In genomic region chr11:118198370-118198769, GRCh38 we compare ENCODE assay signal across 7 cellular contexts. TPM values are rescaled to one million over a fixed set of nuclear protein-coding genes. Genes with fewer than 3 reads are reported as not detected.
DNase-seq lines count a peak whose midpoint lies in the region; ATAC-seq and TF ChIP-seq lines count a peak whose summit lies in the region.

No MANE protein-coding gene starts in this region.

- H3K36me3 ChIP-seq in body of pancreas (replicated peaks in 1 of 2; ENCODE audit: insufficient read depth in 1 of 2, low read depth in 2 of 2) = no peaks in the 10 kb centered on the region

- intact Hi-C loops in body of pancreas (cut with DNase I) = no loop called here

- peaks cover 0 to 6% (median 2%) of the 10 kb centered on the region in 3 donors for H3K27me3 Mint-ChIP-seq in immature natural killer cell (ENCODE audit: low read depth in 3 of 3)

- ATAC-seq in body of pancreas (peak; percentile 32), HG03469 (IDR thresholded peaks at IDR 0.05; ENCODE audit: unreplicated experiment) (no peak)

- H3K27me3 ChIP-seq in body of pancreas = no peaks in the 10 kb centered on the region

- no peak for TF ChIP-seq POLR2A in body of pancreas (IDR thresholded peaks at IDR 0.05)

- peak overlapping the region; percentile 52 to 73 (median 59) for H3K4me3 Mint-ChIP-seq in immature natural killer cell

- H3K9me3 Mint-ChIP-seq in immature natural killer cell = no peaks in the 10 kb centered on the region

- WGBS in body of pancreas, 2 donors = 0% methylated on average over 8 to 9 of the region's 9 CpGs

- H3K4me3 ChIP-seq in GM12875 (ENCODE audit: low read depth, low read length) = no peak overlapping the region
- H3K4me3 ChIP-seq in body of pancreas = no peak overlapping the region

- TF ChIP-seq CTCF in GM12875 (IDR thresholded peaks at IDR 0.05; ENCODE audit: borderline replicate concordance, insufficient read depth, low read depth, low read length) (peak; percentile 93), VCaP (conservative IDR thresholded peaks at IDR 0.05) (peak; percentile 96), body of pancreas (IDR thresholded peaks at IDR 0.05) (peak; percentile 67 to 92 (median 86))

- no peaks in the 10 kb centered on the region for H3K36me3 Mint-ChIP-seq in immature natural killer cell

- peaks cover 10 to 11% of the 10 kb centered on the region in 2 donors for H3K4me1 Mint-ChIP-seq in immature natural killer cell

- H3K27ac ChIP-seq in VCaP (peak overlapping the region; percentile 97; the same call in 1 of the 2 replicates), body of pancreas (no peak overlapping the region)

- no peaks in the 10 kb centered on the region for H3K9me3 ChIP-seq in body of pancreas

- H3K27ac Mint-ChIP-seq in immature natural killer cell = peak overlapping the region in 3 of 6 donors; percentile 16 to 67 (median 53)

- DNase-seq in NCI-H146 treated with DMSO at 0.1 percent for 48 hours (lab: John Stamatoyannopoulos, UW; ENCODE audit: unreplicated experiment) = peak; percentile 20
- DNase-seq in body of pancreas = peak; percentile 83 to 89 (median 84)
- peak; percentile 77 to 84 (median 78) for DNase-seq in immature natural killer cell
- DNase-seq in stimulated activated CD4-positive, alpha-beta T cell treated with anti-CD3 and anti-CD28 coated beads, Interleukin-15, amount 100 ng/mL, for 1 hour (ENCODE audit: low read depth in 1 of 2, low spot score in 1 of 2) = peak; percentile 66 to 80

- peaks cover 51% of the 10 kb centered on the region for H3K4me1 ChIP-seq in body of pancreas

RNA-seq across cellular contexts. Expression of gene SCN2B, which starts 21.9 kb away (rescaled TPM):
- total RNA-seq in body of pancreas = under 1 TPM in 1 of 2 donors, not detected in 1; under 0.01 TPM
- polyA plus RNA-seq in immature natural killer cell = not detected

RNA-seq across cellular contexts. Expression of gene JAML, which starts 26.4 kb away (rescaled TPM):
- 1 to 10 TPM in 1 of 2 donors, under 1 TPM in 1; 0.99 to 4.9 TPM for total RNA-seq in body of pancreas
- 10 to 100 TPM; 16.8 to 37.7 (median 26.3) TPM for polyA plus RNA-seq in immature natural killer cell

RNA-seq across cellular contexts. Expression of gene SCN4B, which starts 45.7 kb away (rescaled TPM):
- 1 to 10 TPM in 1 of 2 donors, under 1 TPM in 1; 0.33 to 1.6 TPM for total RNA-seq in body of pancreas
- not detected for polyA plus RNA-seq in immature natural killer cell

RNA-seq across cellular contexts. Expression of gene MPZL3, which starts 53.8 kb away (rescaled TPM):
- total RNA-seq in body of pancreas = 1 to 10 TPM; 4.0 to 8.0 TPM
- polyA plus RNA-seq in immature natural killer cell = 1 to 10 TPM; 4.2 to 5.2 (median 4.8) TPM

Comparison
In these comparisons a context has a peak if more than half of its experiments do, and no peak if none do; other contexts are left out.
1. DNase-seq: peak in every context shown above with its lines; median percentile 84 in body of pancreas; 78 in immature natural killer cell; 73 in stimulated activated CD4-positive, alpha-beta T cell treated with anti-CD3 and anti-CD28 coated beads, Interleukin-15, amount 100 ng/mL, for 1 hour; 20 in NCI-H146 treated with DMSO at 0.1 percent for 48 hours.